ENCODE assay signal across 11 cellular contexts in genomic region chr1:45348609-45348965, GRCh38. TPM values are rescaled to one million over a fixed set of nuclear protein-coding genes. Genes with fewer than 3 reads are reported as not detected.
A peak's percentile ranks its signal among the peaks of the same experiment; 100 is the strongest.
DNase-seq lines count a peak whose midpoint lies in the region; ATAC-seq and TF ChIP-seq lines count a peak whose summit lies in the region.
"Had no signal": no experiment of that assay in that cellular context is flagged by ENCODE, and none has a peak within 500 bp of the region (broad histone marks: within the 10 kb centered on the region; RNA-seq: fewer than 3 reads in every experiment).

No MANE protein-coding gene starts in this region.

- no peak for DNase-seq in activated naive CD4-positive, alpha-beta T cell treated with anti-CD3 and anti-CD28 coated beads for 36 hours
- DNase-seq in activated naive CD4-positive, alpha-beta T cell treated with Interleukin-2 at 50 U/mL for 16 hours: no peak
- DNase-seq in fibroblast of villous mesenchyme (ENCODE audit: low read depth) (peak; percentile 39), omental fat pad (ENCODE audit: low spot score) (no peak), SHP77 (lab: John Stamatoyannopoulos, UW) (no peak), NCI-H2227 (lab: John Stamatoyannopoulos, UW; ENCODE audit: unreplicated experiment) (no peak)
- DNase-seq: Calu3; stimulated activated CD4-positive, alpha-beta T cell treated with anti-CD3 and anti-CD28 coated beads, Interleukin-4, amount 100 ng/mL, for 24 hours had no signal

- H3K9me3 Mint-ChIP-seq in activated naive CD4-positive, alpha-beta T cell treated with anti-CD3 and anti-CD28 coated beads for 36 hours: no peaks in the 10 kb centered on the region

- no peak overlapping the region for H3K4me3 ChIP-seq in fibroblast of villous mesenchyme (ENCODE audit: low read depth, low read length)
- H3K4me3 ChIP-seq in urinary bladder (ENCODE audit: low read depth, low read length): no peak overlapping the region

- H3K4me1 ChIP-seq in urinary bladder (ENCODE audit: insufficient read depth): no peaks in the 10 kb centered on the region

- peak overlapping the region; percentile 35 for H3K27ac ChIP-seq in urinary bladder (ENCODE audit: low read depth)

- ATAC-seq in omental fat pad (ENCODE audit: low FRiP score) (peak; percentile 1), GM21526 (IDR thresholded peaks at IDR 0.05; ENCODE audit: low FRiP score, unreplicated experiment) (no peak)

- peaks cover 13% of the 10 kb centered on the region for H3K36me3 Mint-ChIP-seq in activated naive CD4-positive, alpha-beta T cell treated with anti-CD3 and anti-CD28 coated beads for 36 hours (ENCODE audit: low read depth)

- H3K27ac Mint-ChIP-seq in activated naive CD4-positive, alpha-beta T cell treated with anti-CD3 and anti-CD28 coated beads for 36 hours: peak overlapping the region; percentile 6

- no peak overlapping the region for H3K4me3 Mint-ChIP-seq in activated naive CD4-positive, alpha-beta T cell treated with anti-CD3 and anti-CD28 coated beads for 36 hours

- 21% methylated on average over 1 of the region's 1 CpG for WGBS in urinary bladder

- H3K4me1 Mint-ChIP-seq in activated naive CD4-positive, alpha-beta T cell treated with anti-CD3 and anti-CD28 coated beads for 36 hours (ENCODE audit: low read depth): peaks cover 4% of the 10 kb centered on the region

- H3K36me3 ChIP-seq in urinary bladder (ENCODE audit: insufficient read depth): peaks cover 2% of the 10 kb centered on the region

- H3K27me3 Mint-ChIP-seq in activated naive CD4-positive, alpha-beta T cell treated with anti-CD3 and anti-CD28 coated beads for 36 hours (ENCODE audit: low read depth): no peaks in the 10 kb centered on the region

- intact Hi-C loops in activated naive CD4-positive, alpha-beta T cell treated with anti-CD3 and anti-CD28 coated beads for 36 hours (cut with micrococcal nuclease): no loop called here

- CTCF ChIA-PET in activated naive CD4-positive, alpha-beta T cell treated with anti-CD3 and anti-CD28 coated beads for 36 hours (lab: Charles Lee): interaction anchor here (0.6 to 2.5 kb wide), 7 partner anchors 8 to 831 kb away, joined by 3 to 13 read pairs (median 4); partner anchors contain the start of genes CCDC163, MMACHC, MUTYH and TOE1

- TF ChIP-seq CTCF in fibroblast of villous mesenchyme (IDR thresholded peaks at IDR 0.05; ENCODE audit: insufficient read depth, low read depth, low read length) (no peak), omental fat pad (IDR thresholded peaks at IDR 0.05) (no peak)

RNA-seq across cellular contexts. Expression of gene MUTYH, which starts 8.3 kb away (rescaled TPM):
- total RNA-seq in activated naive CD4-positive, alpha-beta T cell treated with anti-CD3 and anti-CD28 coated beads for 36 hours: 10 to 100 TPM; 42.0 to 45.0 TPM
- 9.3 and 15.1 TPM in 2 replicates for total RNA-seq in fibroblast of villous mesenchyme
- 10 to 100 TPM; 11.5 to 28.1 (median 12.8) TPM for total RNA-seq in omental fat pad
- 12.0 TPM for total RNA-seq in urinary bladder
- polyA plus RNA-seq in urinary bladder: 19.4 TPM

RNA-seq across cellular contexts. Expression of gene TOE1, which starts 8.6 kb away (rescaled TPM):
- total RNA-seq in activated naive CD4-positive, alpha-beta T cell treated with anti-CD3 and anti-CD28 coated beads for 36 hours: 10 to 100 TPM; 23.0 to 23.8 TPM
- total RNA-seq in fibroblast of villous mesenchyme: 10.3 and 10.4 TPM in 2 replicates
- 10 to 100 TPM in 1 of 4 donors, 1 to 10 TPM in 3; 6.1 to 14.3 (median 7.4) TPM for total RNA-seq in omental fat pad
- 8.9 TPM for total RNA-seq in urinary bladder
- 11.1 TPM for polyA plus RNA-seq in urinary bladder

RNA-seq across cellular contexts. Expression of gene HPDL, which starts 21.9 kb away (rescaled TPM):
- total RNA-seq in activated naive CD4-positive, alpha-beta T cell treated with anti-CD3 and anti-CD28 coated beads for 36 hours: 10 to 100 TPM; 10.7 to 11.1 TPM
- total RNA-seq in fibroblast of villous mesenchyme: 1.3 and 1.6 TPM in 2 replicates
- total RNA-seq in omental fat pad: 1 to 10 TPM in 1 of 4 donors, not detected in 3; 2.0 TPM
- total RNA-seq in urinary bladder: 0.74 TPM
- 1.0 TPM for polyA plus RNA-seq in urinary bladder
- total RNA-seq: A172 had no signal
